In the genomic region with DNA sequence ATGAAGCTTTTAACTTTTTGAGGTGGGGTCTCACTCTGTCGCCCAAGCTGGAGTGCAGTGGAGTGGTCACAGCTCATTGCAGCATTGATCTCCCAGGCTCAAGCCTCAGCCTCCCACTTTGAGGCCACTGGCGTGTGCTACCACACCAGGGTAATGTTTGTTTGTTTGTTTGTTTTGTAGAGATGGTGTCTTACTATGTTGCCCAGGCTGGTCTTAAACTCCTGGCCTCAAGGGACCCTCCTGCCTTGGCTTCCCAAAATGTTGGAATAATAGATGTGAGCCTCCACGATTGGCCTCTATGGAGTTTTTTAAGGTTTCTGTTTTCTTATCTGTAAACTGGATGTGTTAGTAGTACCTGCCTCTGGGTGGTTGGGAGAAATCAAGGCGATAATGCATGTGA, we compare ENCODE assay signal across 11 cellular contexts. TPM values are rescaled to one million over a fixed set of nuclear protein-coding genes. Genes with fewer than 3 reads are reported as not detected.
DNase-seq lines count a peak whose midpoint lies in the region; ATAC-seq, FAIRE-seq and TF ChIP-seq lines count a peak whose summit lies in the region.
"Had no signal": no experiment of that assay in that cellular context is flagged by ENCODE, and none has a peak within 500 bp of the region (broad histone marks: within the 10 kb centered on the region; RNA-seq: fewer than 3 reads in every experiment).

No MANE protein-coding gene starts in this region.

- H3K27me3 Mint-ChIP-seq in astrocyte (ENCODE audit: low read depth, unreplicated experiment) (no peaks in the 10 kb centered on the region), nephron (ENCODE audit: low read depth) (no peaks in the 10 kb centered on the region)

- intact Hi-C loops in left ventricle myocardium inferior (cut with micrococcal nuclease) (no loop called here), left cardiac atrium (cut with DNase I) (no loop called here), kidney (cut with DNase I) (no loop called here)

- H3K36me3 ChIP-seq in left ventricle myocardium inferior (peaks cover 16% of the 10 kb centered on the region), astrocyte (ENCODE audit: insufficient read depth, low read length) (peaks cover 21% of the 10 kb centered on the region), kidney (ENCODE audit: control insufficient read depth in 1 of 2, insufficient read depth in 2 of 2, low read length in 2 of 2) (peaks cover 0 to under 1% of the 10 kb centered on the region in 2 donors)

- H3K36me3 Mint-ChIP-seq in astrocyte (ENCODE audit: low read depth, unreplicated experiment) (peaks cover 20% of the 10 kb centered on the region), nephron (ENCODE audit: low read depth) (peaks cover 27% of the 10 kb centered on the region)

- H3K4me3 Mint-ChIP-seq in astrocyte (ENCODE audit: unreplicated experiment) (peak overlapping the region; percentile 54), nephron (peak overlapping the region in 1 of 3 experiments; percentile 3)

- FAIRE-seq in astrocyte (lab: Jason Lieb, UNC) (no peak), kidney (lab: Jason Lieb, UNC) (no peak)

- no peak for TF ChIP-seq CTCF in left ventricle myocardium inferior (IDR thresholded peaks at IDR 0.05; ENCODE audit: borderline replicate concordance)
- TF ChIP-seq CTCF in astrocyte (IDR thresholded peaks at IDR 0.05; ENCODE audit: insufficient read depth, low read depth, low read length): no peak
- TF ChIP-seq CTCF in nephron (IDR thresholded peaks at IDR 0.05; ENCODE audit: unreplicated experiment in 3 of 3): no peak
- no peak for TF ChIP-seq CTCF in kidney (IDR thresholded peaks at IDR 0.05; ENCODE audit: borderline replicate concordance, extremely low read depth, insufficient read depth)

- H3K4me1 ChIP-seq in left ventricle myocardium inferior: peaks cover 80% of the 10 kb centered on the region
- peaks cover 53% of the 10 kb centered on the region for H3K4me1 ChIP-seq in astrocyte (ENCODE audit: insufficient read depth, low read length)
- H3K4me1 ChIP-seq in kidney (ENCODE audit: control insufficient read depth in 1 of 2, insufficient read depth in 1 of 2, low read depth in 1 of 2, low read length in 2 of 2): peaks cover 28 to 47% of the 10 kb centered on the region in 2 donors

- H3K27me3 ChIP-seq in left ventricle myocardium inferior (ENCODE audit: low read depth) (no peaks in the 10 kb centered on the region), astrocyte (ENCODE audit: insufficient read depth, low read length) (no peaks in the 10 kb centered on the region)
- H3K27me3 ChIP-seq: BE2C had no signal

- peaks cover 82% of the 10 kb centered on the region for H4K20me1 ChIP-seq in astrocyte (ENCODE audit: insufficient read depth, low read length)

- peak overlapping the region; percentile 68 for H3K27ac Mint-ChIP-seq in astrocyte (ENCODE audit: unreplicated experiment)
- peak overlapping the region; percentile 98 to 100 (median 99) for H3K27ac Mint-ChIP-seq in nephron

- H3K4me2 ChIP-seq in astrocyte (ENCODE audit: low read length): peak overlapping the region; percentile 36

- no peak overlapping the region for H2AFZ ChIP-seq in astrocyte (ENCODE audit: low read depth, low read length)

- H3K9me3 ChIP-seq in left ventricle myocardium inferior (replicated peaks) (no peaks in the 10 kb centered on the region), astrocyte (ENCODE audit: insufficient read depth, low read depth, low read length) (no peaks in the 10 kb centered on the region), kidney (ENCODE audit: control insufficient read depth in 1 of 2, low read length in 2 of 2) (no peaks in the 10 kb centered on the region)
- H3K9me3 ChIP-seq: BE2C had no signal

- peak overlapping the region; percentile 22 for H3K9ac ChIP-seq in astrocyte (ENCODE audit: low read length)
- no peak overlapping the region for H3K9ac ChIP-seq in kidney (ENCODE audit: low read length in 2 of 2)

- no peak overlapping the region for H3K4me3 ChIP-seq in left ventricle myocardium inferior
- H3K4me3 ChIP-seq in astrocyte (ENCODE audit: insufficient read depth, low read depth, low read length): no peak overlapping the region
- no peak overlapping the region for H3K4me3 ChIP-seq in kidney (ENCODE audit: low read length in 2 of 2)

- H3K4me1 Mint-ChIP-seq in astrocyte (ENCODE audit: low read depth, unreplicated experiment) (peaks cover 54% of the 10 kb centered on the region), nephron (peaks cover 59% of the 10 kb centered on the region)

- H3K79me2 ChIP-seq in astrocyte (ENCODE audit: insufficient read depth, low read length): peaks cover 94% of the 10 kb centered on the region

- ATAC-seq in left cardiac atrium (no peak), GM21717 (IDR thresholded peaks at IDR 0.05; ENCODE audit: unreplicated experiment) (no peak), GM21360 (IDR thresholded peaks at IDR 0.05; ENCODE audit: unreplicated experiment) (no peak)

- H3K27ac ChIP-seq in left ventricle myocardium inferior (replicated peaks) (peak overlapping the region; percentile 95), astrocyte (ENCODE audit: low read depth, low read length) (no peak overlapping the region), kidney (ENCODE audit: low read depth in 2 of 2, low read length in 2 of 2) (peak overlapping the region in 1 of 2 donors; percentile 41)

- DNase-seq in left ventricle myocardium inferior: no peak
- no peak for DNase-seq in left cardiac atrium
- DNase-seq in astrocyte (ENCODE audit: low read depth): no peak
- no peak for DNase-seq in kidney
- no peak for DNase-seq in DMS153 treated with DMSO at 0.1 percent for 48 hours (lab: John Stamatoyannopoulos, UW; ENCODE audit: unreplicated experiment)
- DNase-seq: BE2C, Karpas-422, NCI-H2081 treated with DMSO at 0.1 percent for 48 hours had no signal

- H3K9me3 Mint-ChIP-seq in astrocyte (ENCODE audit: unreplicated experiment) (no peaks in the 10 kb centered on the region), nephron (no peaks in the 10 kb centered on the region)

RNA-seq across cellular contexts. Expression of a gene that starts 41.4 kb away (rescaled TPM):
- total RNA-seq in left ventricle myocardium inferior: 40.3 TPM
- total RNA-seq in left cardiac atrium: 10 to 100 TPM; 42.7 to 47.9 TPM
- 127 and 153 TPM in 2 replicates for total RNA-seq in astrocyte
- 102 TPM for total RNA-seq in kidney
- 31.7 TPM for polyA plus RNA-seq in kidney (ENCODE audit: insufficient read depth, low read depth, low replicate concordance)

RNA-seq across cellular contexts. Expression of a gene that starts 53.2 kb away (rescaled TPM):
- total RNA-seq in left ventricle myocardium inferior (16.1 TPM), left cardiac atrium (10 to 100 TPM; 18.7 to 19.6 TPM), astrocyte (13.7 and 14.0 TPM in 2 replicates), kidney (22.4 TPM)
- 24.3 TPM for polyA plus RNA-seq in kidney (ENCODE audit: insufficient read depth, low read depth, low replicate concordance)
